Comparison of ENCODE assay signal across 9 cellular contexts in the genomic region with DNA sequence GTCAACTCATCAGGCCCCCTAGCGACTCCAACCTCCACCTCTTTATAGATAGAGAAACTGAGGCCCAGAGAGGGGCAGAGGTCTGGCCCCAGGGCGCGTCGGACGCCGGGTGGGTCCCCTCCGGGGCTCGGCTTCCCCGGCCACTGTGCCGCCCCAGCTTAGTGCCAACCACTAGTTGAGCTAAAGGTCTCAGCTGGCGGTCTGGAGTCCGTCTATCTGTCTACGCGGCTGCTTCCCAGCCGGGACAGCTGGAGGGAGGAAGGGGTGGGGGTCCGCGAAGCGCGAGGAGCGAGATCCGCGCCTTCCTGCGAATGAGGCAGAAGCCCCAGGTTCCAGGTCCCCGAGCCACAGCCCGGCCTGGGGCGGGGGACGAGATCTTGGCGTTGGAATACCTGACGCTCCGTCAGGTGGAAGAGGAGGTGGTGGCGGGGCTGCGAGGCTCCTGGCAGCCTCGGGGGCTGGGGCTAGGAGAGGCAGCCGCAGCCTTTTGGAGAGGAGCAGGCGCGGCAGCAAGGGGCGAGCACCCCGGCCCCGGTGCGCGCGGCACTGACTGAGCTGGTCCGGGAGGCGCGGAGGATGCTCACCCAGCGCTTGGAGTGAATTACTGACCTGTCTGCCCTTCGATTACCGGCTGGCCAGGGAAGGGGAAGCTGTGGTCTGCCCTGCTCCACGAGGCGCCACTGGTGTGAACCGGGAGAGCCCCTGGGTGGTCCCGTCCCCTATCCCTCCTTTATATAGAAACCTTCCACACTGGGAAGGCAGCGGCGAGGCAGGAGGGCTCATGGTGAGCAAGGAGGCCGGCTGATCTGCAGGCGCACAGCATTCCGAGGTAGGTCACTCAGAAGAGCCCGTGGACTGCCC. TPM values are rescaled to one million over a fixed set of nuclear protein-coding genes. Genes with fewer than 3 reads are reported as not detected.
DNase-seq lines count a peak whose midpoint lies in the region; TF ChIP-seq lines count a peak whose summit lies in the region.
"Had no signal": no experiment of that assay in that cellular context is flagged by ENCODE, and none has a peak within 500 bp of the region (broad histone marks: within the 10 kb centered on the region; RNA-seq: fewer than 3 reads in every experiment).

No MANE protein-coding gene starts in this region.

- H3K4me3 Mint-ChIP-seq in MCF 10A (ENCODE audit: unreplicated experiment) (no peak overlapping the region), nephron progenitor cell (peak overlapping the region; percentile 76)

- BruUV-seq in MCF 10A (replicated peaks; lab: Mats Ljungman, UMichigan) = no TSS peak

- H3K36me3 Mint-ChIP-seq in MCF 10A (ENCODE audit: insufficient read depth, unreplicated experiment) (no peaks in the 10 kb centered on the region), nephron progenitor cell (ENCODE audit: low read depth) (no peaks in the 10 kb centered on the region)

- TF ChIP-seq CTCF in breast epithelium (IDR thresholded peaks at IDR 0.05) (no peak), MCF 10A (IDR thresholded peaks at IDR 0.05; ENCODE audit: unreplicated experiment) (no peak), fibroblast of pulmonary artery (IDR thresholded peaks at IDR 0.05; ENCODE audit: low read length, missing control alignments) (no peak), nephron progenitor cell (IDR thresholded peaks at IDR 0.05) (no peak)

- no peaks in the 10 kb centered on the region for H3K36me3 ChIP-seq in breast epithelium
- H3K36me3 ChIP-seq: neutrophil had no signal

- H3K9me3 Mint-ChIP-seq in MCF 10A (ENCODE audit: unreplicated experiment) (no peaks in the 10 kb centered on the region), nephron progenitor cell (no peaks in the 10 kb centered on the region)

- H3K9me3 ChIP-seq in breast epithelium = no peaks in the 10 kb centered on the region
- H3K9me3 ChIP-seq: neutrophil had no signal

- H3K27me3 Mint-ChIP-seq in MCF 10A (ENCODE audit: insufficient read depth, unreplicated experiment) (peaks cover 31% of the 10 kb centered on the region), nephron progenitor cell (ENCODE audit: low read depth, poor library complexity) (peaks cover 86% of the 10 kb centered on the region)

- TF ChIP-seq POLR2A in breast epithelium (IDR thresholded peaks at IDR 0.05) = no peak

- peak overlapping the region; percentile 70 to 83 (median 72) for H3K4me3 ChIP-seq in breast epithelium
- peak overlapping the region; percentile 64 for H3K4me3 ChIP-seq in fibroblast of pulmonary artery (replicated peaks; ENCODE audit: low read depth, low read length)

- no peak overlapping the region for H3K27ac Mint-ChIP-seq in MCF 10A (ENCODE audit: low read depth, unreplicated experiment)
- H3K27ac Mint-ChIP-seq in nephron progenitor cell = no peak overlapping the region

- POLR2A ChIA-PET in MCF 10A (lab: Yijun Ruan, JAX) = no interaction called here

- no peaks in the 10 kb centered on the region for H3K4me1 Mint-ChIP-seq in MCF 10A (ENCODE audit: insufficient read depth, unreplicated experiment)
- peaks cover 12% of the 10 kb centered on the region for H3K4me1 Mint-ChIP-seq in nephron progenitor cell

- H3K27ac ChIP-seq in breast epithelium = peak overlapping the region; percentile 46 to 94
- H3K27ac ChIP-seq: neutrophil had no signal

- CTCF ChIA-PET in MCF 10A (lab: Yijun Ruan, JAX) = no interaction called here

- no peaks in the 10 kb centered on the region for H3K4me1 ChIP-seq in breast epithelium

- intact Hi-C loops in breast epithelium (cut with DNase I; ENCODE audit: low total_unique reads) (no loop called here), MCF 10A (cut with micrococcal nuclease) (no loop called here)

- DNase-seq in breast epithelium (ENCODE audit: low spot score in 2 of 2) (peak in 1 of 2 donors; percentile 47), MCF 10A (ENCODE audit: unreplicated experiment) (no peak), fibroblast of pulmonary artery (ENCODE audit: low read depth) (no peak), nephron progenitor cell (peak; percentile 42), SHP77 treated with DMSO at 0.1 percent for 48 hours (lab: John Stamatoyannopoulos, UW) (no peak), pons (ENCODE audit: low spot score) (no peak), NCI-H1048 (lab: John Stamatoyannopoulos, UW) (no peak), NCI-H1694 (lab: John Stamatoyannopoulos, UW) (no peak)

- peaks cover 4 to 6% of the 10 kb centered on the region in 2 donors for H3K27me3 ChIP-seq in breast epithelium

RNA-seq across cellular contexts. Expression of a gene that starts 0.9 kb away (rescaled TPM):
- total RNA-seq in breast epithelium (100 to 1,000 TPM in 1 of 3 donors, 10 to 100 TPM in 2; 55.1 to 246 (median 83.1) TPM), MCF 10A (2022) (not detected in 2 replicates)

Comparison
In these comparisons a context has a peak if more than half of its experiments do, and no peak if none do; other contexts are left out.
1. RNA of a gene that starts 0.9 kb away (total RNA-seq): 55.1 to 246 TPM in breast epithelium; not detected in MCF 10A; every median in the first group is over 10 times any median in the second.